In the genomic region with DNA sequence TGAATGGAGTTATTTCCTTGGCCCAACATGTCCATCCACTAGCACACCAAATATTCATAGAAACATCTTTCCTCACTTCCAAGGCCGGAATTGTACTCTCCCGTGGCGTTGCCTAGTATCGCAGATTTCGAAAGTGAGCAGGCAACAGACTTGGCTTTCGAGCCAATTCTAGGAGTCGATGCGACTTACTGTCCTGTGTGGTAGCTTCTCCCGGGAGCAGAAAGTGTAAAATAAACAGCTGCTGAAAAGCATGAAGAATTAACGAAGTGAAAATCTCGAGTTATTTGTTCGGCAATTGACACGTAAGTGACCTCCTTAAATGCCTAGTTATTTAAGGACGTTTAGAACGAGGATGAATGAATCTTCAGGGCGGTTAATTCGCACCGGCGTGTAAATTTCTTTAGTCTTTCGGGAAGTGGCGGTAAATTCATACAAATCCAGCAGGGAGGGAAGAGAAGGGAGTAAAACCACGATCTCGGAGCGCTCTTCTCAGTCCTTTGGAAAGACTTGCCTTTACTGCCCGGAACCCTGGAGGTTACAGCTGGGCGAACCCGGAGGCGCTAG, we compare ENCODE assay signal across 7 cellular contexts. TPM values are rescaled to one million over a fixed set of nuclear protein-coding genes. Genes with fewer than 3 reads are reported as not detected.
A peak's percentile ranks its signal among the peaks of the same experiment; 100 is the strongest.
DNase-seq lines count a peak whose midpoint lies in the region; ATAC-seq and TF ChIP-seq lines count a peak whose summit lies in the region.

No MANE protein-coding gene starts in this region.

- no peaks in the 10 kb centered on the region for H3K27me3 ChIP-seq in IMR-90 (ENCODE audit: control insufficient read depth, insufficient read depth, low read length)
- H3K27me3 ChIP-seq in naive thymus-derived CD4-positive, alpha-beta T cell (ENCODE audit: control insufficient read depth in 2 of 2, insufficient read depth in 2 of 2, low read length in 2 of 2), result no peaks in the 10 kb centered on the region
- no peaks in the 10 kb centered on the region for H3K27me3 ChIP-seq in aorta (ENCODE audit: control insufficient read depth in 1 of 2, insufficient read depth in 2 of 2, low read length in 1 of 2)

- peak overlapping the region; percentile 11; the same call in 1 of the 2 replicates for H3K23ac ChIP-seq in IMR-90 (ENCODE audit: low read depth, low read length)

- no peak for TF ChIP-seq POLR2A in IMR-90 (IDR thresholded peaks at IDR 0.05; ENCODE audit: low read depth, low read length)

- H3K4me1 Mint-ChIP-seq in naive thymus-derived CD4-positive, alpha-beta T cell, result peaks cover 35 to 53% (median 43%) of the 10 kb centered on the region in 7 donors

- H4K91ac ChIP-seq in IMR-90 (ENCODE audit: insufficient read depth, low read depth, low read length), result no peak overlapping the region

- POLR2A ChIA-PET in IMR-90 (lab: Charles Lee; ENCODE audit: unreplicated experiment), result no interaction called here
- POLR2A ChIA-PET in naive thymus-derived CD4-positive, alpha-beta T cell (lab: Charles Lee), result interaction anchor here (0.6 to 1.9 kb wide), 10 partner anchors 21 to 862 kb away, joined by 3 to 8 read pairs (median 4); a partner anchor contains a TSS

- no peaks in the 10 kb centered on the region for H3K36me3 Mint-ChIP-seq in naive thymus-derived CD4-positive, alpha-beta T cell

- H3K27ac Mint-ChIP-seq in naive thymus-derived CD4-positive, alpha-beta T cell, result peak overlapping the region; percentile 81 to 95 (median 90)

- peak overlapping the region; percentile 53 for H3K9ac ChIP-seq in IMR-90 (ENCODE audit: low read depth, low read length)

- no peak for TF ChIP-seq RAD21 in IMR-90 (IDR thresholded peaks at IDR 0.05; ENCODE audit: low read length)

- H2AK9ac ChIP-seq in IMR-90 (replicated peaks; ENCODE audit: low read depth, low read length, poor library complexity), result no peak overlapping the region

- H3K27me3 Mint-ChIP-seq in naive thymus-derived CD4-positive, alpha-beta T cell, result peaks cover 0 to 50% (median 0%) of the 10 kb centered on the region in 5 donors

- peak overlapping the region; percentile 21 for H3K4ac ChIP-seq in IMR-90 (ENCODE audit: low read depth, low read length)

- peak overlapping the region; percentile 19; the same call in 1 of the 2 replicates for H4K5ac ChIP-seq in IMR-90 (ENCODE audit: low read depth, low read length)

- CTCF ChIA-PET in IMR-90 (lab: Yijun Ruan, JAX), result interaction anchor here (0.7 to 1.2 kb wide), 4 partner anchors 9 to 414 kb away, joined by 3 to 4 read pairs (median 3); no protein-coding TSS in a partner anchor
- CTCF ChIA-PET in naive thymus-derived CD4-positive, alpha-beta T cell (lab: Charles Lee), result interaction anchor here (1.0 to 1.2 kb wide), 3 partner anchors 23 to 403 kb away, joined by 3 read pairs; no protein-coding TSS in a partner anchor

- ATAC-seq in GM18502 (IDR thresholded peaks at IDR 0.05; ENCODE audit: poor library complexity, unreplicated experiment) (peak; percentile 22), IMR-90 (ENCODE audit: low read depth) (peak; percentile 35), aorta (ENCODE audit: low FRiP score) (peak; percentile 51), GM21723 (IDR thresholded peaks at IDR 0.05; ENCODE audit: unreplicated experiment) (no peak)
- peak; percentile 47 for ATAC-seq in naive thymus-derived CD4-positive, alpha-beta T cell

- dilution Hi-C loops in IMR-90 (cut with HindIII; ENCODE audit: low sequenced_read_pairs, unreplicated experiment), result no loop called here

- peak overlapping the region; percentile 39; the same call in 1 of the 2 replicates for H3K14ac ChIP-seq in IMR-90 (replicated peaks; ENCODE audit: low read depth, low read length)

- no peaks in the 10 kb centered on the region for H3K9me1 ChIP-seq in IMR-90 (ENCODE audit: insufficient read depth, low read length)

- H3K4me3 ChIP-seq in IMR-90 (ENCODE audit: insufficient read depth, low read depth, low read length), result peak overlapping the region; percentile 64
- peak overlapping the region; percentile 70 for H3K4me3 ChIP-seq in naive thymus-derived CD4-positive, alpha-beta T cell (ENCODE audit: low read length)
- peak overlapping the region; percentile 87 to 90 for H3K4me3 ChIP-seq in aorta (ENCODE audit: low read length in 2 of 2)

- no peak overlapping the region for H2AK5ac ChIP-seq in IMR-90 (ENCODE audit: low read depth, low read length)

- H2AFZ ChIP-seq in IMR-90 (replicated peaks; ENCODE audit: low read length, poor library complexity), result peak overlapping the region; percentile 85

- no TSS peak for BruUV-seq in IMR-90 (replicated peaks; lab: Mats Ljungman, UMichigan)

- peak overlapping the region; percentile 71 for H2BK120ac ChIP-seq in IMR-90 (ENCODE audit: low read depth, low read length)

- peak overlapping the region; percentile 68 for H3K4me2 ChIP-seq in IMR-90 (ENCODE audit: low read depth, low read length)

- DNase-seq in IMR-90, result peak; percentile 63
- peak; percentile 8 to 11 for DNase-seq in activated CD4-positive, alpha-beta T cell treated with anti-CD3 and anti-CD28 coated beads, Interleukin-2, amount 50 U/mL, for 48 hours
- DNase-seq in fibroblast of peridontal ligament (ENCODE audit: extremely low read depth), result peak; percentile 77
- peak in 1 of 9 donors; percentile 18 for DNase-seq in naive thymus-derived CD4-positive, alpha-beta T cell
- peak in 1 of 2 donors; percentile 60 for DNase-seq in aorta

- intact Hi-C loops in IMR-90 (cut with micrococcal nuclease) (loop anchor here (2.0 to 10.0 kb wide), 9 partner anchors 107 to 502 kb away; a partner anchor contains a TSS), aorta (cut with DNase I) (loop anchor here (5.0 kb wide), 3 partner anchors 112 to 407 kb away; no protein-coding TSS in a partner anchor)
- intact Hi-C loops in naive thymus-derived CD4-positive, alpha-beta T cell (cut with micrococcal nuclease), result loop anchor here (1.0 to 10.0 kb wide), 19 partner anchors 20 to 1289 kb away; a partner anchor contains a TSS

- peak overlapping the region; percentile 2; the same call in 2 of the 3 replicates for H2BK15ac ChIP-seq in IMR-90 (ENCODE audit: low read depth, low read length)

- H3K27ac ChIP-seq in IMR-90 (ENCODE audit: insufficient read depth, low read length) (peak overlapping the region; percentile 80), aorta (ENCODE audit: low read depth in 1 of 2, low read length in 2 of 2) (peak overlapping the region; percentile 51 to 87)
- H3K27ac ChIP-seq in naive thymus-derived CD4-positive, alpha-beta T cell (ENCODE audit: low read depth, low read length), result peak overlapping the region; percentile 77

- H3K36me3 ChIP-seq in IMR-90 (ENCODE audit: control insufficient read depth, insufficient read depth, low read length) (no peaks in the 10 kb centered on the region), aorta (ENCODE audit: control insufficient read depth in 1 of 2, insufficient read depth in 2 of 2, low read length in 1 of 2) (no peaks in the 10 kb centered on the region)
- peaks cover 0 to 6% (median 0%) of the 10 kb centered on the region in 3 experiments for H3K36me3 ChIP-seq in naive thymus-derived CD4-positive, alpha-beta T cell (ENCODE audit: control insufficient read depth in 2 of 3, insufficient read depth in 3 of 3, low read length in 3 of 3)

- H2BK20ac ChIP-seq in IMR-90 (ENCODE audit: low read depth, low read length), result peak overlapping the region; percentile 44

- peak overlapping the region; percentile 34 for H2BK5ac ChIP-seq in IMR-90 (ENCODE audit: low read depth, low read length, poor library complexity, severe bottlenecking)

- WGBS in IMR-90 (ENCODE audit: extremely low coverage in 2 of 2, insufficient read length in 1 of 2), 2 experiments, result 2% methylated on average over 8 of the region's 28 CpGs; no CpG with 5 or more reads in 1 of the 2 experiments
- WGBS in aorta, 2 donors, result 0% methylated on average over 28 of the region's 28 CpGs

- H3K9me3 Mint-ChIP-seq in naive thymus-derived CD4-positive, alpha-beta T cell, result no peaks in the 10 kb centered on the region

- H3K4me1 ChIP-seq in IMR-90 (ENCODE audit: control insufficient read depth, insufficient read depth, low read length) (no peaks in the 10 kb centered on the region), aorta (ENCODE audit: control insufficient read depth in 1 of 2, insufficient read depth in 2 of 2, low read length in 2 of 2) (peaks cover 2 to 5% of the 10 kb centered on the region in 2 donors)
- peaks cover 0 to 15% of the 10 kb centered on the region in 2 donors for H3K4me1 ChIP-seq in naive thymus-derived CD4-positive, alpha-beta T cell (ENCODE audit: control insufficient read depth in 2 of 2, insufficient read depth in 2 of 2, low read length in 2 of 2)

- H3K56ac ChIP-seq in IMR-90 (ENCODE audit: extremely low read depth, insufficient read depth, low read length), result peak overlapping the region; percentile 73; the same call in 1 of the 2 replicates

- peak overlapping the region; percentile 8; the same call in 1 of the 2 replicates for H3K18ac ChIP-seq in IMR-90 (ENCODE audit: low read depth, low read length)

- 0 out of 4 replicates have a peak, but pooled peaks cover 0 to 4% of the 10 kb centered on the region in 2 experiments for H3K79me1 ChIP-seq in IMR-90 (ENCODE audit: low read depth in 1 of 2, low read length in 2 of 2)

- peak overlapping the region; percentile 27 to 45; a peak in 1 of 4 replicates for H4K8ac ChIP-seq in IMR-90 (ENCODE audit: low read depth in 2 of 2, low read length in 2 of 2)

- peak overlapping the region; percentile 91 to 99 (median 96) for H3K4me3 Mint-ChIP-seq in naive thymus-derived CD4-positive, alpha-beta T cell

- no peaks in the 10 kb centered on the region for H4K20me1 ChIP-seq in IMR-90 (ENCODE audit: insufficient read depth, low read length)

- TF ChIP-seq CTCF in IMR-90 (conservative IDR thresholded peaks at IDR 0.05; ENCODE audit: low read depth, low read length), result no peak

- H3K9me3 ChIP-seq in IMR-90 (ENCODE audit: control insufficient read depth, insufficient read depth, low read length), result no peaks in the 10 kb centered on the region
- no peaks in the 10 kb centered on the region for H3K9me3 ChIP-seq in naive thymus-derived CD4-positive, alpha-beta T cell (ENCODE audit: control insufficient read depth in 2 of 3, low read length in 3 of 3)
- H3K9me3 ChIP-seq in aorta (ENCODE audit: control insufficient read depth, low read length), result no peaks in the 10 kb centered on the region

- in situ Hi-C loops in IMR-90 (cut with MboI; ENCODE audit: low sequenced_read_pairs), result loop anchor here (10.0 to 25.0 kb wide), 2 partner anchors 405 to 822 kb away; no protein-coding TSS in a partner anchor

TF ChIP-seq in IMR-90, 13 proteins besides CTCF, POLR2A, EP300 and RAD21:
- TF ChIP-seq CEBPB (IDR thresholded peaks at IDR 0.05; ENCODE audit: low read depth, low read length) (peak; percentile 41; the same call in 1 of the 2 replicates), CHD1 (IDR thresholded peaks at IDR 0.05; ENCODE audit: low read depth, low read length) (no peak)
TF ChIP-seq in IMR-90: peak in this region for 1.

RNA-seq across cellular contexts. Expression of a gene that starts 0.4 kb away (rescaled TPM):
- total RNA-seq in IMR-90 (2012; rRNA removed) (2.8 and 3.0 TPM in 2 replicates), aorta (10 to 100 TPM; 37.5 to 47.5 TPM)
- polyA plus RNA-seq in IMR-90 (2012; rRNA removed) (1.3 and 1.5 TPM in 2 replicates), aorta (1 to 10 TPM; 5.1 to 6.6 TPM)
- polyA plus RNA-seq in IMR-90 (2012; cell fraction: cytosol; rRNA removed), result 0.86 and 1.6 TPM in 2 replicates
- polyA plus RNA-seq in IMR-90 (2012; cell fraction: nucleus; rRNA removed; ENCODE audit: low replicate concordance), result 1.7 and 2.4 TPM in 2 replicates
- total RNA-seq in naive thymus-derived CD4-positive, alpha-beta T cell, result 10 to 100 TPM in 4 of 5 experiments, 1 to 10 TPM in 1; 5.2 to 35.0 (median 24.6) TPM
- polyA plus RNA-seq in naive thymus-derived CD4-positive, alpha-beta T cell, result 10 to 100 TPM; 17.3 to 19.1 TPM
